8 cellular contexts compared by ENCODE assay signal in genomic region chr21:14382835-14383595, GRCh38. TPM values are rescaled to one million over a fixed set of nuclear protein-coding genes. Genes with fewer than 3 reads are reported as not detected.
DNase-seq lines count a peak whose midpoint lies in the region; ATAC-seq and TF ChIP-seq lines count a peak whose summit lies in the region.

A gene with protein sequence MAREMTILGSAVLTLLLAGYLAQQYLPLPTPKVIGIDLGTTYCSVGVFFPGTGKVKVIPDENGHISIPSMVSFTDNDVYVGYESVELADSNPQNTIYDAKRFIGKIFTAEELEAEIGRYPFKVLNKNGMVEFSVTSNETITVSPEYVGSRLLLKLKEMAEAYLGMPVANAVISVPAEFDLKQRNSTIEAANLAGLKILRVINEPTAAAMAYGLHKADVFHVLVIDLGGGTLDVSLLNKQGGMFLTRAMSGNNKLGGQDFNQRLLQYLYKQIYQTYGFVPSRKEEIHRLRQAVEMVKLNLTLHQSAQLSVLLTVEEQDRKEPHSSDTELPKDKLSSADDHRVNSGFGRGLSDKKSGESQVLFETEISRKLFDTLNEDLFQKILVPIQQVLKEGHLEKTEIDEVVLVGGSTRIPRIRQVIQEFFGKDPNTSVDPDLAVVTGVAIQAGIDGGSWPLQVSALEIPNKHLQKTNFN (minus strand): TSS chr21:14383146. CDS start chr21:14383119, 27 bp downstream.

- no peak for TF ChIP-seq CTCF in mucosa of descending colon (IDR thresholded peaks at IDR 0.05)

- no peaks in the 10 kb centered on the region for H3K9me3 ChIP-seq in mucosa of descending colon

- H3K27ac Mint-ChIP-seq in IgD-negative memory B cell: peak within 1 kb of the TSS; percentile 90 to 99 (median 96)

- peak within 1 kb of the TSS; percentile 58 for H3K4me3 ChIP-seq in mucosa of descending colon

- H3K27ac ChIP-seq in epithelial cell of prostate: peak within 1 kb of the TSS; percentile 72

- peaks cover 14 to 19% (median 18%) of the 10 kb centered on the region in 3 donors for H3K4me1 Mint-ChIP-seq in IgD-negative memory B cell

- intact Hi-C loops in mucosa of descending colon (cut with DNase I, micrococcal nuclease): no loop called here

- peak within 1 kb of the TSS; percentile 95 to 100 (median 98) for H3K4me3 Mint-ChIP-seq in IgD-negative memory B cell

- no peaks in the 10 kb centered on the region for H3K27me3 Mint-ChIP-seq in IgD-negative memory B cell

- H3K36me3 ChIP-seq in mucosa of descending colon (ENCODE audit: low read depth): no peaks in the 10 kb centered on the region

- peaks cover 17% of the 10 kb centered on the region for H3K4me1 ChIP-seq in mucosa of descending colon (ENCODE audit: low read depth)

- DNase-seq in DMS114 treated with DMSO at 0.1 percent for 48 hours (lab: John Stamatoyannopoulos, UW; ENCODE audit: unreplicated experiment) (peak; percentile 98), OCI-M2 (lab: John Stamatoyannopoulos, UW; ENCODE audit: unreplicated experiment) (peak; percentile 84), epithelial cell of prostate (ENCODE audit: low read depth, low spot score) (peak; percentile 98), mucosa of descending colon (peak; percentile 99 to 100 (median 99))
- DNase-seq in activated T-cell treated with anti-CD3 and anti-CD28 coated beads, Interleukin-2, amount 50 U/mL, for 1 hour: peak; percentile 97
- DNase-seq in stimulated activated CD8-positive, alpha-beta memory T cell treated with anti-CD3 and anti-CD28 coated beads, Interleukin-4, amount 100 ng/mL, for 24 hours (ENCODE audit: low read depth): peak; percentile 98

- ATAC-seq in GM21529 (IDR thresholded peaks at IDR 0.05; ENCODE audit: unreplicated experiment) (peak; percentile 97), mucosa of descending colon (peak; percentile 99)

- H3K9me3 Mint-ChIP-seq in IgD-negative memory B cell: no peaks in the 10 kb centered on the region

- H3K36me3 Mint-ChIP-seq in IgD-negative memory B cell: peaks cover 1% of the 10 kb centered on the region

RNA-seq across cellular contexts. Expression of the gene that starts here (rescaled TPM):
- polyA plus RNA-seq in IgD-negative memory B cell: 10.8 TPM
- total RNA-seq in mucosa of descending colon: 10 to 100 TPM in 2 of 3 donors, 1 to 10 TPM in 1; 7.7 to 18.4 (median 13.3) TPM

Comparison
In these comparisons a context has a peak if more than half of its experiments do, and no peak if none do; other contexts are left out.
1. Peak in every context shown above with its lines: DNase-seq, ATAC-seq, H3K4me3 ChIP-seq and H3K27ac ChIP-seq.